ENCODE assay signal across 27 cellular contexts in genomic region chr7:21107101-21107500, GRCh38.
"Had no signal": no experiment of that assay in that cellular context is flagged by ENCODE, and none has a peak within 500 bp of the region (broad histone marks: within the 10 kb centered on the region; RNA-seq: fewer than 3 reads in every experiment).

No MANE protein-coding gene starts in this region.

- H3K4me1 ChIP-seq: esophagus squamous epithelium, lower lobe of right lung, parathyroid adenoma, right lobe of liver had no signal

- H3K4me2 ChIP-seq: neural progenitor cell, smooth muscle cell had no signal

- H3K4me1 Mint-ChIP-seq: immature natural killer cell; memory B cell; naive B cell; neural progenitor cell; stimulated activated effector memory CD8-positive, alpha-beta T cell treated with anti-CD3 and anti-CD28 coated beads, Interleukin-12 subunit alpha, Interleukin-12 subunit beta, amount 100 ng/mL, for 72 hours had no signal

- H3K36me3 Mint-ChIP-seq: immature natural killer cell; memory B cell; naive B cell; neural progenitor cell; stimulated activated effector memory CD8-positive, alpha-beta T cell treated with anti-CD3 and anti-CD28 coated beads, Interleukin-12 subunit alpha, Interleukin-12 subunit beta, amount 100 ng/mL, for 72 hours; type B pancreatic cell had no signal

- H3K9me3 ChIP-seq: esophagus squamous epithelium, lower lobe of right lung, mucosa of descending colon, right lobe of liver, stomach, thyroid gland had no signal

- H3K4me3 ChIP-seq: esophagus squamous epithelium, lower lobe of right lung, mucosa of descending colon, neural progenitor cell, right lobe of liver, smooth muscle cell, stomach, thyroid gland had no signal

- H3K27me3 Mint-ChIP-seq: dendritic cell treated with granulocyte-macrophage colony-stimulating factor and Interleukin-4, amounts not matched to agents 40 ng/mL and 50 ng/mL, for 4 days; progenitor cell of endocrine pancreas had no signal

- H3K27me3 ChIP-seq: esophagus squamous epithelium, neural progenitor cell, right lobe of liver, stomach, thyroid gland had no signal

- H3K79me2 ChIP-seq: parathyroid adenoma had no signal

- H2AFZ ChIP-seq: neural progenitor cell, parathyroid adenoma had no signal

- H3K27ac ChIP-seq: esophagus squamous epithelium, lower lobe of right lung, neural progenitor cell, parathyroid adenoma, right lobe of liver, stomach, thyroid gland had no signal

- H3K36me3 ChIP-seq: esophagus squamous epithelium, lower lobe of right lung, neural progenitor cell, right lobe of liver, stomach, thyroid gland had no signal

- H3K9ac ChIP-seq: neural progenitor cell, parathyroid adenoma had no signal

- ATAC-seq: left ventricle myocardium superior; lower lobe of right lung; right lobe of liver; stimulated activated effector memory CD8-positive, alpha-beta T cell treated with anti-CD3 and anti-CD28 coated beads, Interleukin-12 subunit alpha, Interleukin-12 subunit beta, amount 100 ng/mL, for 72 hours had no signal

- DNase-seq: effector CD8-positive, alpha-beta T cell; endodermal cell; erythroblast; esophagus squamous epithelium; hypothalamus; immature natural killer cell; islet precursor cell; left ventricle myocardium superior; lower lobe of right lung; mucosa of descending colon; naive B cell; right lobe of liver; stimulated activated CD4-positive, alpha-beta T cell treated with anti-CD3 and anti-CD28 coated beads, Interleukin-12 subunit alpha, Interleukin-12 subunit beta, amount 100 ng/mL, for 4 hours; stimulated activated CD4-positive, alpha-beta T cell treated with anti-CD3 and anti-CD28 coated beads, Interleukin-1b, Interleukin-23, amount 100 ng/mL, for 48 hours; stimulated activated CD4-positive, alpha-beta T cell treated with anti-CD3 and anti-CD28 coated beads, Interleukin-4, amount 100 ng/mL, for 24 hours; stimulated activated naive CD4-positive, alpha-beta T cell treated with Interleukin-2 at 50 U/mL for 16 hours; stomach; thyroid gland had no signal

- H3K9me3 Mint-ChIP-seq: dendritic cell treated with granulocyte-macrophage colony-stimulating factor and Interleukin-4, amounts not matched to agents 40 ng/mL and 50 ng/mL, for 4 days; memory B cell; stimulated activated effector memory CD8-positive, alpha-beta T cell treated with anti-CD3 and anti-CD28 coated beads, Interleukin-12 subunit alpha, Interleukin-12 subunit beta, amount 100 ng/mL, for 72 hours; type B pancreatic cell had no signal

- H3K4me3 Mint-ChIP-seq: dendritic cell treated with granulocyte-macrophage colony-stimulating factor and Interleukin-4, amounts not matched to agents 40 ng/mL and 50 ng/mL, for 4 days; endodermal cell; immature natural killer cell; memory B cell; naive B cell; nephron; neural progenitor cell; stimulated activated effector memory CD8-positive, alpha-beta T cell treated with anti-CD3 and anti-CD28 coated beads, Interleukin-12 subunit alpha, Interleukin-12 subunit beta, amount 100 ng/mL, for 72 hours; type B pancreatic cell had no signal
